9 cellular contexts compared by ENCODE assay signal in genomic region chr2:24489465-24489864, GRCh38. TPM values are rescaled to one million over a fixed set of nuclear protein-coding genes. Genes with fewer than 3 reads are reported as not detected.
DNase-seq lines count a peak whose midpoint lies in the region; ATAC-seq lines count a peak whose summit lies in the region.
"Had no signal": no experiment of that assay in that cellular context is flagged by ENCODE, and none has a peak within 500 bp of the region (broad histone marks: within the 10 kb centered on the region; RNA-seq: fewer than 3 reads in every experiment).

No MANE protein-coding gene starts in this region.

- no peaks in the 10 kb centered on the region for H3K9me3 Mint-ChIP-seq in activated CD4-positive, alpha-beta T cell treated with anti-CD3 and anti-CD28 coated beads, Interleukin-2, amount 10 ng/mL, durations not matched to agents 24 days and 14 days
- no peaks in the 10 kb centered on the region for H3K9me3 Mint-ChIP-seq in immature natural killer cell

- peaks cover 4% of the 10 kb centered on the region for H3K36me3 Mint-ChIP-seq in activated CD4-positive, alpha-beta T cell treated with anti-CD3 and anti-CD28 coated beads, Interleukin-2, amount 10 ng/mL, durations not matched to agents 24 days and 14 days (ENCODE audit: low read depth)
- H3K36me3 Mint-ChIP-seq in T-helper 17 cell (ENCODE audit: low read depth): no peaks in the 10 kb centered on the region
- H3K36me3 Mint-ChIP-seq in immature natural killer cell: peaks cover 0 to 4% (median 0%) of the 10 kb centered on the region in 3 donors

- intact Hi-C loops in activated CD4-positive, alpha-beta T cell treated with anti-CD3 and anti-CD28 coated beads, Interleukin-2, amount 10 ng/mL, durations not matched to agents 24 days and 14 days (cut with micrococcal nuclease): no loop called here

- H3K9me3 ChIP-seq in T-helper 17 cell (ENCODE audit: control insufficient read depth, low read length, poor library complexity, severe bottlenecking): no peaks in the 10 kb centered on the region
- H3K9me3 ChIP-seq: Peyer's patch had no signal

- peaks cover 36% of the 10 kb centered on the region for H3K4me1 Mint-ChIP-seq in activated CD4-positive, alpha-beta T cell treated with anti-CD3 and anti-CD28 coated beads, Interleukin-2, amount 10 ng/mL, durations not matched to agents 24 days and 14 days
- peaks cover 41% of the 10 kb centered on the region for H3K4me1 Mint-ChIP-seq in T-helper 17 cell
- H3K4me1 Mint-ChIP-seq in immature natural killer cell: peaks cover 41 to 56% of the 10 kb centered on the region in 2 donors

- H3K27me3 Mint-ChIP-seq in activated CD4-positive, alpha-beta T cell treated with anti-CD3 and anti-CD28 coated beads, Interleukin-2, amount 10 ng/mL, durations not matched to agents 24 days and 14 days: peaks cover 2% of the 10 kb centered on the region
- H3K27me3 Mint-ChIP-seq in T-helper 17 cell (no peaks in the 10 kb centered on the region), immature natural killer cell (ENCODE audit: low read depth in 3 of 3) (peaks cover 2 to 22% (median 8%) of the 10 kb centered on the region in 3 donors)

- H3K27ac ChIP-seq in substantia nigra (ENCODE audit: low read depth, low read length, poor library complexity, severe bottlenecking): peak overlapping the region; percentile 89

- H3K4me3 Mint-ChIP-seq in activated CD4-positive, alpha-beta T cell treated with anti-CD3 and anti-CD28 coated beads, Interleukin-2, amount 10 ng/mL, durations not matched to agents 24 days and 14 days: peak overlapping the region; percentile 96
- H3K4me3 Mint-ChIP-seq in T-helper 17 cell (peak overlapping the region; percentile 91), immature natural killer cell (peak overlapping the region; percentile 90 to 94 (median 91))

- ATAC-seq in T-helper 17 cell: no peak
- ATAC-seq in GM19397 (IDR thresholded peaks at IDR 0.05; ENCODE audit: unreplicated experiment): no peak
- no peak for ATAC-seq in HG02610 (IDR thresholded peaks at IDR 0.05; ENCODE audit: unreplicated experiment)

- peak overlapping the region; percentile 92 for H3K27ac Mint-ChIP-seq in activated CD4-positive, alpha-beta T cell treated with anti-CD3 and anti-CD28 coated beads, Interleukin-2, amount 10 ng/mL, durations not matched to agents 24 days and 14 days
- peak overlapping the region; percentile 97 for H3K27ac Mint-ChIP-seq in T-helper 17 cell
- H3K27ac Mint-ChIP-seq in immature natural killer cell: peak overlapping the region; percentile 89 to 97 (median 95)

- no peak for DNase-seq in activated CD4-positive, alpha-beta T cell treated with anti-CD3 and anti-CD28 coated beads, Interleukin-2, amount 10 ng/mL, durations not matched to agents 24 days and 14 days
- no peak for DNase-seq in activated CD4-positive, alpha-beta T cell treated with anti-CD3 and anti-CD28 coated beads for 4 hours
- no peak for DNase-seq in T-helper 17 cell
- DNase-seq in immature natural killer cell: no peak
- DNase-seq in substantia nigra (lab: John Stamatoyannopoulos, UW): no peak
- no peak for DNase-seq in stimulated activated CD4-positive, alpha-beta T cell treated with anti-CD3 and anti-CD28 coated beads, Interleukin-4, amount 100 ng/mL, for 1 hour

RNA-seq across cellular contexts. Expression of gene NCOA1, which starts 1.6 kb away (rescaled TPM):
- 24.6 and 25.9 TPM in 2 replicates for total RNA-seq in activated CD4-positive, alpha-beta T cell treated with anti-CD3 and anti-CD28 coated beads, Interleukin-2, amount 10 ng/mL, durations not matched to agents 24 days and 14 days
- total RNA-seq in T-helper 17 cell: 10 to 100 TPM; 44.2 to 47.1 TPM
- polyA plus RNA-seq in immature natural killer cell: 10 to 100 TPM; 21.2 to 35.0 (median 25.6) TPM
